22 cellular contexts compared by ENCODE assay signal in genomic region chr16:972316-973002, GRCh38. TPM values are rescaled to one million over a fixed set of nuclear protein-coding genes. Genes with fewer than 3 reads are reported as not detected.
DNase-seq lines count a peak whose midpoint lies in the region; ATAC-seq, FAIRE-seq and TF ChIP-seq lines count a peak whose summit lies in the region.
"Had no signal": no experiment of that assay in that cellular context is flagged by ENCODE, and none has a peak within 500 bp of the region (broad histone marks: within the 10 kb centered on the region; RNA-seq: fewer than 3 reads in every experiment).

No MANE protein-coding gene starts in this region.

- intact Hi-C loops in Right ventricle myocardium superior (cut with DNase I): no loop called here
- intact Hi-C loops in heart left ventricle (cut with DNase I): loop anchor here in 1 of 10 donors (5.0 kb wide), 1 partner anchor 45 kb away; no protein-coding TSS in a partner anchor
- intact Hi-C loops in pancreas (cut with DNase I): no loop called here

- FAIRE-seq in pancreas (lab: Jason Lieb, UNC): no peak
- FAIRE-seq: A549 had no signal

- H3K27ac ChIP-seq in heart left ventricle (peak overlapping the region in 1 of 12 donors; percentile 31), pancreas (peak overlapping the region; percentile 43 to 74 (median 60))
- H3K27ac ChIP-seq: A549, ascending aorta, esophagus squamous epithelium, KMS-11, left lung, right lobe of liver, tibial artery had no signal

- H3K36me3 ChIP-seq in heart left ventricle (peaks cover 0 to 12% (median under 1%) of the 10 kb centered on the region in 9 donors), pancreas (no peaks in the 10 kb centered on the region)
- H3K36me3 ChIP-seq: right lobe of liver had no signal

- H3K4me1 ChIP-seq in heart left ventricle (peaks cover 2 to 29% (median 18%) of the 10 kb centered on the region in 12 donors), pancreas (peaks cover 12 to 17% (median 15%) of the 10 kb centered on the region in 3 donors)

- H3K4me3 ChIP-seq in heart left ventricle (no peak overlapping the region), pancreas (no peak overlapping the region)
- H3K4me3 ChIP-seq: A549, ascending aorta, esophagus squamous epithelium, left lung, right lobe of liver, tibial artery had no signal

- ATAC-seq in Right ventricle myocardium superior (ENCODE audit: poor library complexity) (no peak), heart left ventricle (no peak), pancreas (peak in 3 of 4 donors; percentile 13 to 33 (median 17)), GM18861 (IDR thresholded peaks at IDR 0.05; ENCODE audit: unreplicated experiment) (no peak), HG02678 (IDR thresholded peaks at IDR 0.05; ENCODE audit: unreplicated experiment) (no peak)
- ATAC-seq: A549, left lung, right lobe of liver had no signal

- no peaks in the 10 kb centered on the region for H3K9me3 ChIP-seq in heart left ventricle
- H3K9me3 ChIP-seq in pancreas: no peaks in the 10 kb centered on the region
- H3K9me3 ChIP-seq: A549, ascending aorta, esophagus squamous epithelium, left lung, right lobe of liver, tibial artery had no signal

- no peak for TF ChIP-seq POLR2A in heart left ventricle (IDR thresholded peaks at IDR 0.05)

- WGBS in heart left ventricle, 4 donors: 78 to 91% (median 84%) methylated on average over 28 to 32 of the region's 32 CpGs
- WGBS in pancreas, 2 donors: 68 to 70% methylated on average over 32 of the region's 32 CpGs

- H3K27me3 ChIP-seq in heart left ventricle: no peaks in the 10 kb centered on the region
- no peaks in the 10 kb centered on the region for H3K27me3 ChIP-seq in pancreas
- H3K27me3 ChIP-seq: ascending aorta, right lobe of liver had no signal

- TF ChIP-seq CTCF in heart left ventricle (IDR thresholded peaks at IDR 0.05): no peak
- no peak for TF ChIP-seq CTCF in pancreas (IDR thresholded peaks at IDR 0.05)

- peak; percentile 43 for DNase-seq in Right ventricle myocardium superior
- DNase-seq in heart left ventricle: no peak
- peak; percentile 85 for DNase-seq in inferior parietal cortex (ENCODE audit: extremely low spot score)
- DNase-seq in pancreas: peak in 5 of 6 donors; percentile 41 to 90 (median 69)
- DNase-seq in NCI-H2171 (lab: John Stamatoyannopoulos, UW): no peak
- no peak for DNase-seq in NCI-H69 (lab: John Stamatoyannopoulos, UW)
- DNase-seq: CD4-positive, CD25-positive, alpha-beta regulatory T cell; dermis blood vessel endothelial cell; EL; esophagus squamous epithelium; NCI-H1436; NCI-H446; OCI-M1; stimulated activated CD4-positive, alpha-beta T cell treated with anti-CD3 and anti-CD28 coated beads, Interleukin-2, amount 100 ng/mL, for 48 hours; tibial artery had no signal

RNA-seq across cellular contexts. Expression of gene LMF1, which starts 1.7 kb away (rescaled TPM):
- 5.6 TPM for total RNA-seq in Right ventricle myocardium superior
- total RNA-seq in heart left ventricle: 10 to 100 TPM in 3 of 9 donors, 1 to 10 TPM in 6; 4.3 to 19.2 (median 7.4) TPM
- 1 to 10 TPM; 5.3 to 6.1 TPM for polyA plus RNA-seq in heart left ventricle
- 10 to 100 TPM in 4 of 6 donors, 1 to 10 TPM in 2; 9.3 to 17.6 (median 15.4) TPM for total RNA-seq in pancreas
- 10 to 100 TPM; 48.3 to 64.6 TPM for polyA plus RNA-seq in pancreas

RNA-seq across cellular contexts. Expression of gene SOX8, which starts 9.1 kb away (rescaled TPM):
- total RNA-seq in Right ventricle myocardium superior (1.0 TPM), heart left ventricle (1 to 10 TPM in 2 of 9 donors, under 1 TPM in 7; 0.44 to 1.3 (median 0.81) TPM), pancreas (1 to 10 TPM in 1 of 6 donors, under 1 TPM in 5; 0.54 to 1.3 (median 0.75) TPM)
- polyA plus RNA-seq in heart left ventricle (under 1 TPM; 0.50 to 0.65 TPM), pancreas (1 to 10 TPM; 3.5 to 5.5 TPM)

Comparison
In these comparisons a context has a peak if more than half of its experiments do, and no peak if none do; other contexts are left out.
1. DNase-seq: peak in Right ventricle myocardium superior (single experiment), inferior parietal cortex (single experiment) and pancreas (5 of 6); none in heart left ventricle (0 of 5), NCI-H2171 (single experiment) and NCI-H69 (single experiment).
2. ATAC-seq: peak in pancreas (3 of 4); none in Right ventricle myocardium superior (single experiment), heart left ventricle (0 of 4), GM18861 (single experiment) and HG02678 (single experiment).